ENCODE assay signal across 15 cellular contexts in genomic region chr9:108416321-108416720, GRCh38.
DNase-seq lines count a peak whose midpoint lies in the region; ATAC-seq and TF ChIP-seq lines count a peak whose summit lies in the region.
"Had no signal": no experiment of that assay in that cellular context is flagged by ENCODE, and none has a peak within 500 bp of the region (broad histone marks: within the 10 kb centered on the region; RNA-seq: fewer than 3 reads in every experiment).

No MANE protein-coding gene starts in this region.

- no peaks in the 10 kb centered on the region for H3K27me3 ChIP-seq in RWPE2 (ENCODE audit: insufficient read depth, poor library complexity, severe bottlenecking)

- no peaks in the 10 kb centered on the region for H3K4me1 ChIP-seq in RWPE2 (ENCODE audit: insufficient read depth, poor library complexity, severe bottlenecking)
- H3K4me1 ChIP-seq: HAP-1 had no signal

- TF ChIP-seq CTCF in RWPE2 (IDR thresholded peaks at IDR 0.05; ENCODE audit: poor library complexity, severe bottlenecking), result peak; percentile 67

- H3K9me3 ChIP-seq in RWPE2 (ENCODE audit: severe bottlenecking), result no peaks in the 10 kb centered on the region
- H3K9me3 ChIP-seq: HAP-1 had no signal

- H3K27ac ChIP-seq in RWPE2 (ENCODE audit: poor library complexity, severe bottlenecking), result no peak overlapping the region

- ATAC-seq in RWPE2 (ENCODE audit: low read depth) (no peak), esophagus mucosa (peak; percentile 44), HG03095 (IDR thresholded peaks at IDR 0.05; ENCODE audit: unreplicated experiment) (no peak)
- ATAC-seq: activated CD4-positive, alpha-beta T cell treated with anti-CD3 and anti-CD28 coated beads for 36 hours had no signal

- no peaks in the 10 kb centered on the region for H3K36me3 ChIP-seq in RWPE2 (ENCODE audit: low read depth)
- H3K36me3 ChIP-seq: HAP-1 had no signal

- H3K4me3 ChIP-seq in RWPE2 (ENCODE audit: severe bottlenecking), result no peak overlapping the region
- H3K4me3 ChIP-seq: HAP-1 had no signal

- DNase-seq in NCI-H748 (lab: John Stamatoyannopoulos, UW; ENCODE audit: unreplicated experiment) (peak; percentile 31), NCI-H748 treated with DMSO at 0.1 percent for 48 hours (lab: John Stamatoyannopoulos, UW) (no peak), RWPE2 (ENCODE audit: low spot score) (no peak), cardiac septum (ENCODE audit: low spot score) (no peak), HuH-7 (ENCODE audit: low spot score) (no peak), AML-193 (lab: John Stamatoyannopoulos, UW) (no peak)
- DNase-seq: ACHN; activated CD4-positive, alpha-beta T cell treated with anti-CD3 and anti-CD28 coated beads for 36 hours; activated T-cell treated with anti-CD3 and anti-CD28 coated beads, Interleukin-2, amount 50 U/mL, for 1 hour; foreskin fibroblast; NCI-H2227 treated with DMSO at 0.1 percent for 48 hours; OCI-M1 had no signal

- intact Hi-C loops in cardiac septum (cut with DNase I), result no loop called here
